ENCODE assay signal across 16 cellular contexts in genomic region chr22:25082096-25082495, GRCh38.
A peak's percentile ranks its signal among the peaks of the same experiment; 100 is the strongest.
DNase-seq lines count a peak whose midpoint lies in the region; ATAC-seq, FAIRE-seq and TF ChIP-seq lines count a peak whose summit lies in the region.
"Had no signal": no experiment of that assay in that cellular context is flagged by ENCODE, and none has a peak within 500 bp of the region (broad histone marks: within the 10 kb centered on the region; RNA-seq: fewer than 3 reads in every experiment).

No MANE protein-coding gene starts in this region.

- peaks cover 6% of the 10 kb centered on the region for H3K36me3 Mint-ChIP-seq in activated CD8-positive, alpha-beta memory T cell treated with anti-CD3 and anti-CD28 coated beads, Interleukin-2, amount 10 ng/mL, durations not matched to agents 7 days and 5 days
- H3K36me3 Mint-ChIP-seq in activated CD8-positive, alpha-beta T cell treated with anti-CD3 and anti-CD28 coated beads, Interleukin-2, amount 10 ng/mL, durations not matched to agents 7 days and 5 days (ENCODE audit: low read depth) = peaks cover 4% of the 10 kb centered on the region
- H3K36me3 Mint-ChIP-seq in effector memory CD8-positive, alpha-beta T cell (ENCODE audit: insufficient read depth) = peaks cover 3% of the 10 kb centered on the region

- H3K4me1 Mint-ChIP-seq in activated CD8-positive, alpha-beta memory T cell treated with anti-CD3 and anti-CD28 coated beads, Interleukin-2, amount 10 ng/mL, durations not matched to agents 7 days and 5 days = peaks cover 76% of the 10 kb centered on the region
- H3K4me1 Mint-ChIP-seq in activated CD8-positive, alpha-beta T cell treated with anti-CD3 and anti-CD28 coated beads, Interleukin-2, amount 10 ng/mL, durations not matched to agents 7 days and 5 days (ENCODE audit: low read depth) = peaks cover 63% of the 10 kb centered on the region
- H3K4me1 Mint-ChIP-seq in effector memory CD8-positive, alpha-beta T cell (ENCODE audit: low read depth in 2 of 2) = peaks cover 42 to 57% of the 10 kb centered on the region in 2 donors

- peaks cover 0 to 45% (median 0%) of the 10 kb centered on the region in 3 donors for H3K4me1 ChIP-seq in gastroesophageal sphincter

- WGBS in gastroesophageal sphincter (ENCODE audit: low coverage in 1 of 2), 2 donors = 83 to 100% methylated on average over 1 of the region's 3 CpGs

- POLR2A ChIA-PET in activated CD8-positive, alpha-beta T cell treated with anti-CD3 and anti-CD28 coated beads, Interleukin-2, amount 10 ng/mL, durations not matched to agents 7 days and 5 days (lab: Charles Lee) = interaction anchor here (1.3 kb wide), 1 partner anchor 13 kb away, joined by 6 read pairs; no protein-coding TSS in a partner anchor

- no peak for TF ChIP-seq CTCF in gastroesophageal sphincter (IDR thresholded peaks at IDR 0.05)

- CTCF ChIA-PET in activated CD8-positive, alpha-beta memory T cell treated with anti-CD3 and anti-CD28 coated beads, Interleukin-2, amount 10 ng/mL, durations not matched to agents 7 days and 5 days (lab: Charles Lee) = interaction anchor here (0.8 to 4.0 kb wide), 20 partner anchors 12 to 282 kb away, joined by 3 to 55 read pairs (median 3); no protein-coding TSS in a partner anchor
- CTCF ChIA-PET in activated CD8-positive, alpha-beta T cell treated with anti-CD3 and anti-CD28 coated beads, Interleukin-2, amount 10 ng/mL, durations not matched to agents 7 days and 5 days (lab: Charles Lee) = interaction anchor here (0.7 to 8.6 kb wide), 13 partner anchors 8 to 366 kb away, joined by 3 to 112 read pairs (median 5); no protein-coding TSS in a partner anchor

- no peaks in the 10 kb centered on the region for H3K27me3 Mint-ChIP-seq in activated CD8-positive, alpha-beta memory T cell treated with anti-CD3 and anti-CD28 coated beads, Interleukin-2, amount 10 ng/mL, durations not matched to agents 7 days and 5 days
- no peaks in the 10 kb centered on the region for H3K27me3 Mint-ChIP-seq in activated CD8-positive, alpha-beta T cell treated with anti-CD3 and anti-CD28 coated beads, Interleukin-2, amount 10 ng/mL, durations not matched to agents 7 days and 5 days (ENCODE audit: low read depth)
- no peaks in the 10 kb centered on the region for H3K27me3 Mint-ChIP-seq in effector memory CD8-positive, alpha-beta T cell
- H3K27me3 Mint-ChIP-seq: CD4-positive, alpha-beta T cell had no signal

- TF ChIP-seq EP300 in gastroesophageal sphincter (IDR thresholded peaks at IDR 0.05) = no peak

- no peaks in the 10 kb centered on the region for H3K9me3 Mint-ChIP-seq in activated CD8-positive, alpha-beta memory T cell treated with anti-CD3 and anti-CD28 coated beads, Interleukin-2, amount 10 ng/mL, durations not matched to agents 7 days and 5 days (ENCODE audit: low read depth)
- no peaks in the 10 kb centered on the region for H3K9me3 Mint-ChIP-seq in activated CD8-positive, alpha-beta T cell treated with anti-CD3 and anti-CD28 coated beads, Interleukin-2, amount 10 ng/mL, durations not matched to agents 7 days and 5 days (ENCODE audit: insufficient read depth)
- no peaks in the 10 kb centered on the region for H3K9me3 Mint-ChIP-seq in effector memory CD8-positive, alpha-beta T cell
- H3K9me3 Mint-ChIP-seq: CD4-positive, alpha-beta T cell had no signal

- no peaks in the 10 kb centered on the region for H3K9me3 ChIP-seq in gastroesophageal sphincter
- H3K9me3 ChIP-seq: BLaER1 had no signal

- no peak for TF ChIP-seq POLR2A in gastroesophageal sphincter (IDR thresholded peaks at IDR 0.05)

- peak overlapping the region; percentile 59 for H3K27ac Mint-ChIP-seq in activated CD8-positive, alpha-beta memory T cell treated with anti-CD3 and anti-CD28 coated beads, Interleukin-2, amount 10 ng/mL, durations not matched to agents 7 days and 5 days
- peak overlapping the region; percentile 45 for H3K27ac Mint-ChIP-seq in activated CD8-positive, alpha-beta T cell treated with anti-CD3 and anti-CD28 coated beads, Interleukin-2, amount 10 ng/mL, durations not matched to agents 7 days and 5 days
- H3K27ac Mint-ChIP-seq in effector memory CD8-positive, alpha-beta T cell = peak overlapping the region; percentile 38 to 67

- DNase-seq in activated CD8-positive, alpha-beta memory T cell treated with anti-CD3 and anti-CD28 coated beads, Interleukin-2, amount 10 ng/mL, durations not matched to agents 7 days and 5 days = no peak
- no peak for DNase-seq in activated CD8-positive, alpha-beta memory T cell treated with anti-CD3 and anti-CD28 coated beads, Interleukin-2, amount 50 U/mL, for 48 hours
- no peak for DNase-seq in activated CD8-positive, alpha-beta T cell treated with anti-CD3 and anti-CD28 coated beads, Interleukin-2, amount 10 ng/mL, durations not matched to agents 7 days and 5 days
- DNase-seq in effector memory CD8-positive, alpha-beta T cell = no peak
- DNase-seq in urothelium cell line (ENCODE audit: low spot score) = no peak
- DNase-seq: NCI-H187 treated with DMSO at 0.1 percent for 48 hours, NCI-H345, SHP77 treated with DMSO at 0.1 percent for 48 hours had no signal

- no peak overlapping the region for H3K4me3 ChIP-seq in gastroesophageal sphincter
- H3K4me3 ChIP-seq: BLaER1, GM23248, K562 had no signal

- H3K27me3 ChIP-seq in gastroesophageal sphincter = no peaks in the 10 kb centered on the region
- H3K27me3 ChIP-seq: BLaER1 had no signal

- no peak overlapping the region for H3K4me3 Mint-ChIP-seq in activated CD8-positive, alpha-beta memory T cell treated with anti-CD3 and anti-CD28 coated beads, Interleukin-2, amount 10 ng/mL, durations not matched to agents 7 days and 5 days
- no peak overlapping the region for H3K4me3 Mint-ChIP-seq in activated CD8-positive, alpha-beta T cell treated with anti-CD3 and anti-CD28 coated beads, Interleukin-2, amount 10 ng/mL, durations not matched to agents 7 days and 5 days
- no peak overlapping the region for H3K4me3 Mint-ChIP-seq in effector memory CD8-positive, alpha-beta T cell
- H3K4me3 Mint-ChIP-seq: CD4-positive, alpha-beta T cell had no signal

- no peaks in the 10 kb centered on the region for H3K36me3 ChIP-seq in gastroesophageal sphincter
- H3K36me3 ChIP-seq: BLaER1 had no signal

- FAIRE-seq in urothelium cell line (lab: Jason Lieb, UNC) = peak; percentile 87
- FAIRE-seq: HTR-8/SVneo, K562 had no signal

- no peak overlapping the region for H3K27ac ChIP-seq in gastroesophageal sphincter
- H3K27ac ChIP-seq: BLaER1, GM23248 had no signal

- peak; percentile 23 for ATAC-seq in activated CD8-positive, alpha-beta memory T cell treated with anti-CD3 and anti-CD28 coated beads, Interleukin-2, amount 10 ng/mL, durations not matched to agents 7 days and 5 days
- ATAC-seq in activated CD8-positive, alpha-beta T cell treated with anti-CD3 and anti-CD28 coated beads, Interleukin-2, amount 10 ng/mL, durations not matched to agents 7 days and 5 days = no peak
- ATAC-seq in effector memory CD8-positive, alpha-beta T cell (replicated peaks) = peak; percentile 16
- ATAC-seq in esophagus mucosa = no peak
- ATAC-seq in gastroesophageal sphincter = no peak
- ATAC-seq: Panc1 had no signal

Comparison
In these comparisons a context has a peak if more than half of its experiments do, and no peak if none do; other contexts are left out.
1. ATAC-seq: peak in activated CD8-positive, alpha-beta memory T cell treated with anti-CD3 and anti-CD28 coated beads, Interleukin-2, amount 10 ng/mL, durations not matched to agents 7 days and 5 days (single experiment) and effector memory CD8-positive, alpha-beta T cell (single experiment); none in activated CD8-positive, alpha-beta T cell treated with anti-CD3 and anti-CD28 coated beads, Interleukin-2, amount 10 ng/mL, durations not matched to agents 7 days and 5 days (single experiment), esophagus mucosa (single experiment) and gastroesophageal sphincter (single experiment).
2. Peak in every context shown above with its lines, with median percentiles within 50 percentile points of each other: H3K27ac Mint-ChIP-seq.